In genomic region chrX:17560385-17560784, GRCh38 we compare ENCODE assay signal across 1 cellular context.
TF ChIP-seq lines count a peak whose summit lies in the region.

No MANE protein-coding gene starts in this region.

TF ChIP-seq in SK-N-SH, 30 proteins besides CTCF, POLR2A, EP300 and RAD21 (continued from another document):
- no peak for TF ChIP-seq REST (IDR thresholded peaks at IDR 0.05; ENCODE audit: low read depth, low read length)
- TF ChIP-seq ELF1 (IDR thresholded peaks at IDR 0.05): no peak
- TF ChIP-seq ZBTB33 (IDR thresholded peaks at IDR 0.05; ENCODE audit: borderline replicate concordance, low read depth): no peak
- no peak for TF ChIP-seq SMC3 (IDR thresholded peaks at IDR 0.05; ENCODE audit: low read depth, low read length)
- no peak for TF ChIP-seq RCOR1 (IDR thresholded peaks at IDR 0.05; ENCODE audit: low read length)
- TF ChIP-seq RFX5 (IDR thresholded peaks at IDR 0.05; ENCODE audit: low read length): no peak
- no peak for TF ChIP-seq NRF1 (IDR thresholded peaks at IDR 0.05; ENCODE audit: low read depth, low read length)
- TF ChIP-seq CHD2 (IDR thresholded peaks at IDR 0.05; ENCODE audit: low read length, partially characterized antibody): no peak
